18 cellular contexts compared by ENCODE assay signal in genomic region chr1:91161749-91162148, GRCh38.
DNase-seq lines count a peak whose midpoint lies in the region; ATAC-seq, FAIRE-seq and TF ChIP-seq lines count a peak whose summit lies in the region.
"Had no signal": no experiment of that assay in that cellular context is flagged by ENCODE, and none has a peak within 500 bp of the region (broad histone marks: within the 10 kb centered on the region; RNA-seq: fewer than 3 reads in every experiment).

No MANE protein-coding gene starts in this region.

- H3K4me3 ChIP-seq in LNCaP clone FGC (ENCODE audit: low read depth, low read length), result no peak overlapping the region
- no peak overlapping the region for H3K4me3 ChIP-seq in fibroblast of villous mesenchyme (ENCODE audit: low read depth, low read length)
- H3K4me3 ChIP-seq in thyroid gland (replicated peaks in 1 of 3), result no peak overlapping the region
- H3K4me3 ChIP-seq: K562 had no signal

- H3K36me3 ChIP-seq in thyroid gland, result no peaks in the 10 kb centered on the region

- H3K27me3 ChIP-seq in thyroid gland, result no peaks in the 10 kb centered on the region

- no peaks in the 10 kb centered on the region for H3K36me3 Mint-ChIP-seq in endothelial cell (ENCODE audit: low read depth, unreplicated experiment)
- H3K36me3 Mint-ChIP-seq: CD4-positive, alpha-beta memory T cell had no signal

- H3K4me3 Mint-ChIP-seq in endothelial cell (ENCODE audit: unreplicated experiment), result no peak overlapping the region
- H3K4me3 Mint-ChIP-seq: B cell; CD4-positive, alpha-beta memory T cell; HFFc6 had no signal

- intact Hi-C loops in thyroid gland (cut with DNase I), result loop anchor here (10.0 kb wide), 1 partner anchor 437 kb away; no protein-coding TSS in a partner anchor

- 45 to 61% methylated on average over 4 of the region's 4 CpGs for WGBS in thyroid gland, 2 donors

- H3K4me1 Mint-ChIP-seq in endothelial cell (ENCODE audit: unreplicated experiment), result peaks cover 9% of the 10 kb centered on the region

- no peak for TF ChIP-seq POLR2A in thyroid gland (IDR thresholded peaks at IDR 0.05)

- DNase-seq in Ammon's horn (ENCODE audit: low spot score) (peak; percentile 18), LNCaP clone FGC (ENCODE audit: low read depth) (peak; percentile 76), fibroblast of villous mesenchyme (ENCODE audit: low read depth) (peak; percentile 6), thyroid gland (no peak), frontal cortex (ENCODE audit: low spot score in 2 of 2) (no peak), endothelial cell (ENCODE audit: low spot score) (no peak)
- DNase-seq: ACHN; C1 segment of cervical spinal cord; CD4-positive, alpha-beta memory T cell; DMS53; GF-D8; HCEC 1CT; HFFc6 had no signal

- H3K27ac ChIP-seq in thyroid gland, result peak overlapping the region; percentile 60 to 85 (median 72)

- H3K27me3 Mint-ChIP-seq in endothelial cell (ENCODE audit: unreplicated experiment), result no peaks in the 10 kb centered on the region
- H3K27me3 Mint-ChIP-seq: CD4-positive, alpha-beta memory T cell had no signal

- no peaks in the 10 kb centered on the region for H3K9me3 Mint-ChIP-seq in endothelial cell (ENCODE audit: unreplicated experiment)
- H3K9me3 Mint-ChIP-seq: CD4-positive, alpha-beta memory T cell; HFFc6 had no signal

- H3K9me3 ChIP-seq in thyroid gland, result no peaks in the 10 kb centered on the region

- H3K4me1 ChIP-seq in thyroid gland, result peaks cover 7 to 28% of the 10 kb centered on the region in 2 donors

- H3K27ac Mint-ChIP-seq in endothelial cell (ENCODE audit: unreplicated experiment), result no peak overlapping the region
- H3K27ac Mint-ChIP-seq: B cell, HFFc6 had no signal

- FAIRE-seq in frontal cortex (lab: Jason Lieb, UNC), result no peak
- FAIRE-seq: GM19239, H1, K562 had no signal

- TF ChIP-seq CTCF in LNCaP clone FGC (IDR thresholded peaks at IDR 0.05; ENCODE audit: control insufficient read depth, extremely low read depth, insufficient read depth) (no peak), fibroblast of villous mesenchyme (IDR thresholded peaks at IDR 0.05; ENCODE audit: insufficient read depth, low read depth, low read length) (no peak), thyroid gland (IDR thresholded peaks at IDR 0.05) (no peak), endothelial cell (IDR thresholded peaks at IDR 0.05; ENCODE audit: unreplicated experiment) (no peak)

- ATAC-seq in SK-N-SH treated with all-trans-retinoic acid at 6 μM for 48 hours, result no peak
- ATAC-seq: K562 had no signal

TF ChIP-seq in SK-N-SH treated with all-trans-retinoic acid at 6 μM for 48 hours, 23 proteins besides CTCF, POLR2A, EP300 and RAD21:
- TF ChIP-seq SNAI2 (CRISPR knock-in tag; IDR thresholded peaks at IDR 0.05) (no peak), GLIS3 (CRISPR knock-in tag; IDR thresholded peaks at IDR 0.05) (no peak), PPARA (CRISPR knock-in tag; IDR thresholded peaks at IDR 0.05; ENCODE audit: borderline replicate concordance) (no peak), POU6F1 (CRISPR knock-in tag; IDR thresholded peaks at IDR 0.05; ENCODE audit: borderline replicate concordance, low read depth) (no peak), RARB (CRISPR knock-in tag; IDR thresholded peaks at IDR 0.05) (no peak), ZNF565 (CRISPR knock-in tag; conservative IDR thresholded peaks at IDR 0.05; ENCODE audit: low read depth) (no peak), ZFP3 (CRISPR knock-in tag; IDR thresholded peaks at IDR 0.05) (no peak), OSR1 (CRISPR knock-in tag; IDR thresholded peaks at IDR 0.05) (no peak), ZC3H10 (CRISPR knock-in tag; IDR thresholded peaks at IDR 0.05) (no peak), ZNF70 (CRISPR knock-in tag; IDR thresholded peaks at IDR 0.05) (no peak), CREB5 (CRISPR knock-in tag; IDR thresholded peaks at IDR 0.05; ENCODE audit: low read depth) (no peak), CSRNP3 (CRISPR knock-in tag; IDR thresholded peaks at IDR 0.05) (no peak), TOX (CRISPR knock-in tag; IDR thresholded peaks at IDR 0.05; ENCODE audit: borderline replicate concordance) (no peak), ZNF8 (CRISPR knock-in tag; IDR thresholded peaks at IDR 0.05) (no peak)
- TF ChIP-seq, protein P1, sequence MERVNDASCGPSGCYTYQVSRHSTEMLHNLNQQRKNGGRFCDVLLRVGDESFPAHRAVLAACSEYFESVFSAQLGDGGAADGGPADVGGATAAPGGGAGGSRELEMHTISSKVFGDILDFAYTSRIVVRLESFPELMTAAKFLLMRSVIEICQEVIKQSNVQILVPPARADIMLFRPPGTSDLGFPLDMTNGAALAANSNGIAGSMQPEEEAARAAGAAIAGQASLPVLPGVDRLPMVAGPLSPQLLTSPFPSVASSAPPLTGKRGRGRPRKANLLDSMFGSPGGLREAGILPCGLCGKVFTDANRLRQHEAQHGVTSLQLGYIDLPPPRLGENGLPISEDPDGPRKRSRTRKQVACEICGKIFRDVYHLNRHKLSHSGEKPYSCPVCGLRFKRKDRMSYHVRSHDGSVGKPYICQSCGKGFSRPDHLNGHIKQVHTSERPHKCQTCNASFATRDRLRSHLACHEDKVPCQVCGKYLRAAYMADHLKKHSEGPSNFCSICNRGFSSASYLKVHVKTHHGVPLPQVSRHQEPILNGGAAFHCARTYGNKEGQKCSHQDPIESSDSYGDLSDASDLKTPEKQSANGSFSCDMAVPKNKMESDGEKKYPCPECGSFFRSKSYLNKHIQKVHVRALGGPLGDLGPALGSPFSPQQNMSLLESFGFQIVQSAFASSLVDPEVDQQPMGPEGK (CRISPR knock-in tag; IDR thresholded peaks at IDR 0.05; ENCODE audit: borderline replicate concordance), result no peak
- TF ChIP-seq, protein P2, sequence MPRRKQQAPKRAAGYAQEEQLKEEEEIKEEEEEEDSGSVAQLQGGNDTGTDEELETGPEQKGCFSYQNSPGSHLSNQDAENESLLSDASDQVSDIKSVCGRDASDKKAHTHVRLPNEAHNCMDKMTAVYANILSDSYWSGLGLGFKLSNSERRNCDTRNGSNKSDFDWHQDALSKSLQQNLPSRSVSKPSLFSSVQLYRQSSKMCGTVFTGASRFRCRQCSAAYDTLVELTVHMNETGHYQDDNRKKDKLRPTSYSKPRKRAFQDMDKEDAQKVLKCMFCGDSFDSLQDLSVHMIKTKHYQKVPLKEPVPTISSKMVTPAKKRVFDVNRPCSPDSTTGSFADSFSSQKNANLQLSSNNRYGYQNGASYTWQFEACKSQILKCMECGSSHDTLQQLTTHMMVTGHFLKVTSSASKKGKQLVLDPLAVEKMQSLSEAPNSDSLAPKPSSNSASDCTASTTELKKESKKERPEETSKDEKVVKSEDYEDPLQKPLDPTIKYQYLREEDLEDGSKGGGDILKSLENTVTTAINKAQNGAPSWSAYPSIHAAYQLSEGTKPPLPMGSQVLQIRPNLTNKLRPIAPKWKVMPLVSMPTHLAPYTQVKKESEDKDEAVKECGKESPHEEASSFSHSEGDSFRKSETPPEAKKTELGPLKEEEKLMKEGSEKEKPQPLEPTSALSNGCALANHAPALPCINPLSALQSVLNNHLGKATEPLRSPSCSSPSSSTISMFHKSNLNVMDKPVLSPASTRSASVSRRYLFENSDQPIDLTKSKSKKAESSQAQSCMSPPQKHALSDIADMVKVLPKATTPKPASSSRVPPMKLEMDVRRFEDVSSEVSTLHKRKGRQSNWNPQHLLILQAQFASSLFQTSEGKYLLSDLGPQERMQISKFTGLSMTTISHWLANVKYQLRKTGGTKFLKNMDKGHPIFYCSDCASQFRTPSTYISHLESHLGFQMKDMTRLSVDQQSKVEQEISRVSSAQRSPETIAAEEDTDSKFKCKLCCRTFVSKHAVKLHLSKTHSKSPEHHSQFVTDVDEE (CRISPR knock-in tag; IDR thresholded peaks at IDR 0.05), result no peak

Comparison
In these comparisons a context has a peak if more than half of its experiments do, and no peak if none do; other contexts are left out.
1. DNase-seq: peak in Ammon's horn (single experiment), LNCaP clone FGC (single experiment) and fibroblast of villous mesenchyme (single experiment); none in thyroid gland (0 of 2), frontal cortex (0 of 2) and endothelial cell (single experiment).